27 cellular contexts compared by ENCODE assay signal in the genomic region with DNA sequence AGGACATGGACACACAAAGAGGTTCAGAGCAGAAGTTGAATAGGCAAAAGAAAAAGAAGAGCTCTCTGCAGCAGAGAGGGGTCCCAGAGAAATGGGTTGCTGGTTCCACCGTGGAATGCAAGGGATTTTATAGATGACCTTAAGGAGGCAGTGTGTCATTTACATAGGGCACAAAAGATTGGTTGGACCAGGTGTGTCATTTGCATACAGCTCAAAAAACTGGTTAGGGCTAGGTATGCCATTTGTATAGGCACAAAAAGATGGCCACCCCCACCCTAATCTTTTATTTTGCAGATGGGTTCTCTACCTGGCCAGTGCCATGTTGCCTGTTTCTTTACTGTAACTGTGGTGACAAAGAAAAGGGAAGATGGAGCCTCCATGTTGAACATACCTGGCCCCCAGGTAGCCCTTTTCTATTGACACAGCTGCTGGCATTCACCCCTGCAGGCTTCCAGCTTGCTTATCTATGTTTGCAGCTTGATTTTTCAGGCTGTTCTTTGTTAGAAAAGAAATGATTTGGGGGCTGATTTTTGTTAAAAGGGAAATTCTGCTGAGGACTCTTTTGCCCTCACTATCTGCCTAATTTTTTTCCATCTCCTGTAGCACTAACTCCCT. TPM values are rescaled to one million over a fixed set of nuclear protein-coding genes. Genes with fewer than 3 reads are reported as not detected.
DNase-seq lines count a peak whose midpoint lies in the region; ATAC-seq and TF ChIP-seq lines count a peak whose summit lies in the region.
"Had no signal": no experiment of that assay in that cellular context is flagged by ENCODE, and none has a peak within 500 bp of the region (broad histone marks: within the 10 kb centered on the region; RNA-seq: fewer than 3 reads in every experiment).

No MANE protein-coding gene starts in this region.

- peaks cover 21% of the 10 kb centered on the region for H3K4me1 Mint-ChIP-seq in Caco-2 (ENCODE audit: low read depth, unreplicated experiment)
- H3K4me1 Mint-ChIP-seq in H9 = peaks cover 76 to 79% of the 10 kb centered on the region in 2 experiments

- H3K4me3 ChIP-seq in Caco-2 (ENCODE audit: low read depth, low read length) (no peak overlapping the region), iPS-20b (ENCODE audit: low read length) (peak overlapping the region; percentile 26; the same call in 1 of the 2 replicates)
- H3K4me3 ChIP-seq: adrenal gland, gastroesophageal sphincter, sigmoid colon had no signal

- no peak overlapping the region for H2AK5ac ChIP-seq in H9 (ENCODE audit: insufficient read length, low read length)

- no peak overlapping the region for H3K18ac ChIP-seq in H9 (ENCODE audit: insufficient read length, low read depth, low read length)

- no peak overlapping the region for H3K4me2 ChIP-seq in H9 (ENCODE audit: insufficient read depth, insufficient read length, low read length)

- H3K36me3 ChIP-seq in Caco-2 (ENCODE audit: control insufficient read depth, insufficient read depth, low read length) = no peaks in the 10 kb centered on the region; the same call in 1 of the 2 replicates
- H3K36me3 ChIP-seq in iPS-20b (ENCODE audit: insufficient read depth, low read depth, low read length) = no peaks in the 10 kb centered on the region
- H3K36me3 ChIP-seq: adrenal gland had no signal

- no TSS peak for BruUV-seq in Caco-2 (replicated peaks; lab: Mats Ljungman, UMichigan)

- H3K23me2 ChIP-seq in H9 (ENCODE audit: insufficient read length, low read depth, low read length, poor library complexity, severe bottlenecking) = peaks cover 16% of the 10 kb centered on the region

- H4K5ac ChIP-seq in H9 (ENCODE audit: insufficient read length, low read depth, low read length) = no peak overlapping the region

- H3K14ac ChIP-seq in H9 (ENCODE audit: insufficient read depth, low read length) = no peak overlapping the region; the same call in 1 of the 2 replicates

- H2BK20ac ChIP-seq in H9 (ENCODE audit: low read depth, low read length, poor library complexity, severe bottlenecking) = no peak overlapping the region

- H3K27ac Mint-ChIP-seq in Caco-2 (ENCODE audit: unreplicated experiment) (peak overlapping the region; percentile 64), H9 (peak overlapping the region; percentile 98 to 99 (median 99))
- H3K27ac Mint-ChIP-seq: activated CD4-positive, alpha-beta T cell treated with anti-CD3 and anti-CD28 coated beads for 36 hours; activated T-cell treated with anti-CD3 and anti-CD28 coated beads, Interleukin-2, amount 50 U/mL, for 24 hours; CD4-positive, CD25-positive, alpha-beta regulatory T cell; T-helper 17 cell had no signal

- H2BK12ac ChIP-seq in H9 (ENCODE audit: insufficient read length, low read depth, low read length) = no peak overlapping the region

- no peak overlapping the region for H2AFZ ChIP-seq in H9 (ENCODE audit: low read length)
- H2AFZ ChIP-seq: parathyroid adenoma had no signal

- no CpG with 5 or more reads among the region's 1 CpG for WGBS in H9 (ENCODE audit: extremely low coverage, insufficient read length, low lambda C conversion rate)

- no peak overlapping the region for H2BK5ac ChIP-seq in H9 (ENCODE audit: insufficient read length, low read length)

- POLR2A ChIA-PET in Caco-2 (lab: Charles Lee) = interaction anchor here (0.6 kb wide), 1 partner anchor 85 kb away, joined by 3 read pairs; a partner anchor contains a TSS

- H3T11ph ChIP-seq in H9 (ENCODE audit: low read length) = peak overlapping the region; percentile 96

- H3K4me1 ChIP-seq in Caco-2 = peaks cover 9% of the 10 kb centered on the region; the same call in 1 of the 2 replicates
- H3K4me1 ChIP-seq in H9 (ENCODE audit: insufficient read depth, low read length) = peaks cover 14% of the 10 kb centered on the region; the same call in 1 of the 2 replicates
- H3K4me1 ChIP-seq in iPS-20b (ENCODE audit: insufficient read depth, low read length) = peaks cover 59% of the 10 kb centered on the region
- H3K4me1 ChIP-seq: parathyroid adenoma had no signal

- peak overlapping the region; percentile 15 for H2BK120ac ChIP-seq in H9 (ENCODE audit: low read depth, low read length, poor library complexity, severe bottlenecking)

- H3K9me3 ChIP-seq in Caco-2 (no peaks in the 10 kb centered on the region), H9 (ENCODE audit: control insufficient read depth, low read depth, low read length) (no peaks in the 10 kb centered on the region), iPS-20b (ENCODE audit: insufficient read depth, low read depth, low read length) (no peaks in the 10 kb centered on the region)
- H3K9me3 ChIP-seq: adrenal gland, gastroesophageal sphincter, sigmoid colon had no signal

- H2BK15ac ChIP-seq in H9 (ENCODE audit: low read depth, low read length) = no peak overlapping the region

- no peak overlapping the region for H4K8ac ChIP-seq in H9 (replicated peaks; ENCODE audit: insufficient read length, low read depth, low read length)

- H3K9ac ChIP-seq in H9 (ENCODE audit: extremely low read depth, insufficient read length, low read length) (no peak overlapping the region), iPS-20b (ENCODE audit: low read depth, low read length) (peak overlapping the region; percentile 82; the same call in 1 of the 2 replicates)
- H3K9ac ChIP-seq: parathyroid adenoma had no signal

- H4K91ac ChIP-seq in H9 (ENCODE audit: insufficient read length, low read depth, low read length) = no peak overlapping the region

- CTCF ChIA-PET in Caco-2 (lab: Charles Lee) = interaction anchor here (1.0 to 2.8 kb wide), 5 partner anchors 16 to 64 kb away, joined by 3 to 22 read pairs (median 7); no protein-coding TSS in a partner anchor

- H3K4me3 Mint-ChIP-seq in Caco-2 (ENCODE audit: unreplicated experiment) = peak overlapping the region; percentile 8
- H3K4me3 Mint-ChIP-seq in H9 = peak overlapping the region; percentile 10 to 20; a peak in 2 of 5 replicates
- H3K4me3 Mint-ChIP-seq: activated CD4-positive, alpha-beta T cell treated with anti-CD3 and anti-CD28 coated beads for 36 hours; activated T-cell treated with anti-CD3 and anti-CD28 coated beads, Interleukin-2, amount 50 U/mL, for 24 hours; nephron; T-helper 17 cell had no signal

- H3K27ac ChIP-seq in H9 (ENCODE audit: insufficient read length, low read depth, low read length) = peak overlapping the region; percentile 90
- peak overlapping the region; percentile 85 for H3K27ac ChIP-seq in iPS-20b (ENCODE audit: low read length)
- H3K27ac ChIP-seq: adrenal gland, parathyroid adenoma, RWPE1 had no signal

- no peak overlapping the region for H3K56ac ChIP-seq in H9 (ENCODE audit: insufficient read length, low read depth, low read length)

- H3K27me3 Mint-ChIP-seq in Caco-2 (ENCODE audit: insufficient read depth, unreplicated experiment) = no peaks in the 10 kb centered on the region
- no peaks in the 10 kb centered on the region for H3K27me3 Mint-ChIP-seq in H9 (ENCODE audit: low read depth)

- H3K9me3 Mint-ChIP-seq in Caco-2 (ENCODE audit: unreplicated experiment) (no peaks in the 10 kb centered on the region), H9 (no peaks in the 10 kb centered on the region; a peak in 1 of 5 replicates)
- H3K9me3 Mint-ChIP-seq: activated T-cell treated with anti-CD3 and anti-CD28 coated beads, Interleukin-2, amount 50 U/mL, for 24 hours; CD4-positive, CD25-positive, alpha-beta regulatory T cell; nephron had no signal

- DNase-seq in Caco-2 = peak; percentile 39 to 50
- DNase-seq in H9 = peak; percentile 82
- peak; percentile 26 for DNase-seq in NCI-H774 (lab: John Stamatoyannopoulos, UW)
- no peak for DNase-seq in epidermal melanocyte (ENCODE audit: insufficient read length, low spot score)
- no peak for DNase-seq in putamen (ENCODE audit: low spot score)
- DNase-seq: activated CD4-positive, alpha-beta T cell treated with anti-CD3 and anti-CD28 coated beads for 36 hours; activated CD8-positive, alpha-beta memory T cell treated with anti-CD3 and anti-CD28 coated beads for 24 hours; activated naive CD4-positive, alpha-beta T cell treated with Interleukin-2 at 50 U/mL for 16 hours; activated T-cell treated with anti-CD3 and anti-CD28 coated beads, Interleukin-2, amount 50 U/mL, for 24 hours; adrenal gland; CD4-positive, CD25-positive, alpha-beta regulatory T cell; GDM1; GOT3; hippocampal formation; Karpas-422; kidney; NCI-H1930; NCI-H446 treated with DMSO at 0.1 percent for 48 hours; sigmoid colon; T-helper 17 cell; trophoblast cell had no signal

- no peak overlapping the region for H3K23ac ChIP-seq in H9 (ENCODE audit: insufficient read length, low read depth, low read length)

- no peaks in the 10 kb centered on the region for H3K79me1 ChIP-seq in H9 (ENCODE audit: insufficient read depth, low read depth, low read length, poor library complexity, severe bottlenecking)

- TF ChIP-seq CTCF in Caco-2 (IDR thresholded peaks at IDR 0.05; ENCODE audit: insufficient read depth in 1 of 2, low read depth in 1 of 2, low read length in 1 of 2, severe bottlenecking in 1 of 2, unreplicated experiment in 1 of 2) (no peak), H9 (conservative IDR thresholded peaks at IDR 0.05) (peak; percentile 49; the same call in 2 of the 3 replicates)

- no peak overlapping the region; the same call in 1 of the 2 replicates for H3K4ac ChIP-seq in H9 (ENCODE audit: low read depth, low read length)

- intact Hi-C loops in Caco-2 (cut with micrococcal nuclease; ENCODE audit: unreplicated experiment) = loop anchor here (1.0 kb wide), 1 partner anchor 30 kb away; no protein-coding TSS in a partner anchor

- no peaks in the 10 kb centered on the region for H3K79me2 ChIP-seq in H9 (ENCODE audit: insufficient read depth, low read length)
- H3K79me2 ChIP-seq: parathyroid adenoma had no signal

- no peaks in the 10 kb centered on the region for H4K20me1 ChIP-seq in H9 (ENCODE audit: control insufficient read depth, insufficient read depth, insufficient read length)

- H3K27me3 ChIP-seq in Caco-2 (replicated peaks; ENCODE audit: control insufficient read depth, insufficient read depth, low read length) (no peaks in the 10 kb centered on the region), H9 (ENCODE audit: insufficient read depth, low read length) (no peaks in the 10 kb centered on the region), iPS-20b (ENCODE audit: insufficient read depth, low read length) (peaks cover 11% of the 10 kb centered on the region; the same call in 1 of the 2 replicates)
- H3K27me3 ChIP-seq: adrenal gland, gastroesophageal sphincter, sigmoid colon had no signal

- peaks cover 6% of the 10 kb centered on the region for H3K36me3 Mint-ChIP-seq in Caco-2 (ENCODE audit: insufficient read depth, unreplicated experiment)
- peaks cover 0 to 6% (median 5%) of the 10 kb centered on the region in 3 experiments; a peak in 5 of 7 replicates for H3K36me3 Mint-ChIP-seq in H9 (ENCODE audit: insufficient read depth in 1 of 3, low read depth in 3 of 3)
- H3K36me3 Mint-ChIP-seq: CD4-positive, CD25-positive, alpha-beta regulatory T cell had no signal

- no peak for ATAC-seq in HG02798 (IDR thresholded peaks at IDR 0.05; ENCODE audit: poor library complexity, unreplicated experiment)
- ATAC-seq: activated CD4-positive, alpha-beta T cell treated with anti-CD3 and anti-CD28 coated beads for 36 hours; gastroesophageal sphincter; T-helper 17 cell had no signal

RNA-seq across cellular contexts. Expression of a gene that starts 3.1 kb away (rescaled TPM):
- total RNA-seq in Caco-2 (2022) (7.7 and 11.2 TPM in 2 replicates), H9 (2021) (56.7 and 60.0 TPM in 2 replicates)
- total RNA-seq: T-helper 17 cell had no signal

Comparison
In these comparisons a context has a peak if more than half of its experiments do, and no peak if none do; other contexts are left out.
1. DNase-seq: peak in Caco-2 (2 of 2), H9 (single experiment) and NCI-H774 (single experiment); none in epidermal melanocyte (single experiment) and putamen (single experiment).